ENCODE assay signal across 21 cellular contexts in the genomic region with DNA sequence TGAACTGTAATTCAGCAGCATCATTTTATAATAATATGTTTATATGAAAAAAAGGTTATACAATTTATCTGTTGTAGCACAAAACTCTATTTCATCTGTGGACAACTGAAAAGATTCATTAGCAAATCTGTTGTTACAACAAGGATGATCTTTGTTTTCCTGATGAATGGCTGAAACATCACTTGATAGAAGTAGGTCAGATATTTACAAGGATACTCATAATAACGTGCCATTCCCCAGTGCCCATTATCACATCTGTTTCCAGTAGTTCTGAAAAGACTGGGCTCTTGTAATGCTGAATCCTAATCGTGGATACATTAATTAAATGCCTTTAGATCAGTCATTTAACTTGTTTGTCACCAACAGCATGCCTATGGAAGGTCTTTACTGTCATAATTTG.
"Had no signal": no experiment of that assay in that cellular context is flagged by ENCODE, and none has a peak within 500 bp of the region (broad histone marks: within the 10 kb centered on the region; RNA-seq: fewer than 3 reads in every experiment).

No MANE protein-coding gene starts in this region.

- ATAC-seq: activated naive CD4-positive, alpha-beta T cell treated with anti-CD3 and anti-CD28 coated beads, Interleukin-2, amount 50 U/mL, for 72 hours; activated T-cell treated with anti-CD3 and anti-CD28 coated beads, Interleukin-2, amount 50 U/mL, for 72 hours; body of pancreas; gastroesophageal sphincter; sciatic nerve; stimulated activated naive CD8-positive, alpha-beta T cell treated with anti-CD3 and anti-CD28 coated beads, Interleukin-15, Interleukin-2, amounts not matched to agents 100 U/mL and 50 U/mL, for 24 hours had no signal

- H3K36me3 ChIP-seq: esophagus squamous epithelium, gastroesophageal sphincter, neutrophil, thyroid gland had no signal

- H3K9me3 ChIP-seq: body of pancreas, esophagus squamous epithelium, gastroesophageal sphincter, neutrophil, thyroid gland had no signal

- H3K27me3 ChIP-seq: body of pancreas, esophagus squamous epithelium, gastroesophageal sphincter, neutrophil, thyroid gland had no signal

- H3K27ac ChIP-seq: esophagus squamous epithelium, gastroesophageal sphincter, neutrophil, thyroid gland, VCaP had no signal

- H3K4me3 ChIP-seq: body of pancreas, coronary artery, esophagus squamous epithelium, gastroesophageal sphincter, lung, skin epidermis, thyroid gland had no signal

- H3K4me1 ChIP-seq: gastroesophageal sphincter had no signal

- DNase-seq: activated CD4-positive, alpha-beta T cell treated with anti-CD3 and anti-CD28 coated beads for 4 hours; activated CD4-positive, alpha-beta T cell treated with anti-CD3 and anti-CD28 coated beads, Interleukin-2, amount 50 U/mL, for 4 hours; activated naive CD4-positive, alpha-beta T cell; activated T-cell treated with anti-CD3 and anti-CD28 coated beads for 4 hours; activated T-cell treated with anti-CD3 and anti-CD28 coated beads, Interleukin-2, amount 50 U/mL, for 72 hours; body of pancreas; esophagus squamous epithelium; immature natural killer cell; stimulated activated CD4-positive, alpha-beta T cell treated with anti-CD3 and anti-CD28 coated beads, Interleukin-12 subunit alpha, Interleukin-12 subunit beta, amount 100 ng/mL, for 4 hours; stimulated activated CD4-positive, alpha-beta T cell treated with anti-CD3 and anti-CD28 coated beads, Interleukin-4, amount 100 ng/mL, for 1 hour; stimulated activated naive CD8-positive, alpha-beta T cell treated with anti-CD3 and anti-CD28 coated beads, Interleukin-15, Interleukin-2, amounts not matched to agents 100 U/mL and 50 U/mL, for 24 hours; T-helper 1 cell; thyroid gland had no signal
